ENCODE assay signal across 8 cellular contexts in the genomic region with DNA sequence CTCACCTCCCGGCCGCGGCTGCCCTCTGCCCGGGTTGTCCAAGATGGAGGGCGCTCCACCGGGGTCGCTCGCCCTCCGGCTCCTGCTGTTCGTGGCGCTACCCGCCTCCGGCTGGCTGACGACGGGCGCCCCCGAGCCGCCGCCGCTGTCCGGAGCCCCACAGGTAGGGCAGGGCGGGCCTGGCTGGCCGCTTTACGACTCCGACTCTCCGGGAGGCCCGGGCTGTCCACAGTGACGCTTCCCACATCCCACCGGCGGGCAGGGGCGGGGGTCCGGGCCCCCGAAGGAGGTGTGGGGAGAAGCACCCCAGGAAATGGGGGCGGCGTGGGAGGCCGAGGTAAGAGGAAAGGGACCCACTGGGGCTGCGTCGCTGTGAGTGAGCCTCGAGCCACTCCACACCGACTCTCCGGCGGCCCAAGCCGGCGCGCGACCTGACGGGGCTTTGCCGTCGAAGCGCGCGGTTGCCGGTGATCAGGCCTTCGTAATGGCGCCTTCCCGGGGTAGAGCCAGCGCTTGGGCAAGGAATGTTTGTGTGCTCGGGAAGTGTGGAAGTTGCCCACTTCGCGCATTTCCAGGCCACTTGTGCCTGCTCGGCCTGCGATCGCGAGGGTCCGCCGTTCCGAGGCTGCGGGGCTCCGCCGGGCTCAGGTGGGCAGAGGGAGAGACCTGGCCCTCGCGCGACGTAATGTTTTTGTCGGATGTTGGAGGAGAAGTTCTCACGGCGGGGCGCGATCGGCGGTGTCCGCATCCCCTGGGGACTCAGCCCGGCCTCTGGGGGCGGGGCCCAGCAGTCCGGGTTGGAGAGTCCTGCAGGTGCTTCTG. TPM values are rescaled to one million over a fixed set of nuclear protein-coding genes. Genes with fewer than 3 reads are reported as not detected.
DNase-seq lines count a peak whose midpoint lies in the region; ATAC-seq and TF ChIP-seq lines count a peak whose summit lies in the region.

A gene with protein sequence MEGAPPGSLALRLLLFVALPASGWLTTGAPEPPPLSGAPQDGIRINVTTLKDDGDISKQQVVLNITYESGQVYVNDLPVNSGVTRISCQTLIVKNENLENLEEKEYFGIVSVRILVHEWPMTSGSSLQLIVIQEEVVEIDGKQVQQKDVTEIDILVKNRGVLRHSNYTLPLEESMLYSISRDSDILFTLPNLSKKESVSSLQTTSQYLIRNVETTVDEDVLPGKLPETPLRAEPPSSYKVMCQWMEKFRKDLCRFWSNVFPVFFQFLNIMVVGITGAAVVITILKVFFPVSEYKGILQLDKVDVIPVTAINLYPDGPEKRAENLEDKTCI (plus strand): TSS at position 4 of the 822 bp plus-strand sequence. CDS start 40 bp downstream, at position 44.

- no peaks in the 10 kb centered on the region for H3K27me3 ChIP-seq in OCI-LY3 (ENCODE audit: low read depth, low read length)

- peak; percentile 29 for ATAC-seq in GM18907 (IDR thresholded peaks at IDR 0.05; ENCODE audit: unreplicated experiment)
- ATAC-seq in HG03175 (IDR thresholded peaks at IDR 0.05; ENCODE audit: unreplicated experiment) = peak; percentile 28
- ATAC-seq in activated T-helper 17 cell treated with anti-CD3 and anti-CD28 coated beads, Interleukin-2, amount 50 U/mL, for 72 hours (replicated peaks) = peak; percentile 42

- DNase-seq in AG20443 (ENCODE audit: low spot score) = peak; percentile 61
- peak; percentile 35 for DNase-seq in fibroblast of peridontal ligament (ENCODE audit: extremely low read depth)
- DNase-seq in substantia nigra (lab: John Stamatoyannopoulos, UW) = peak in 29 of 49 donors; percentile 19 to 85 (median 50)

- peak within 1 kb of the TSS; percentile 78 for H3K4me2 ChIP-seq in OCI-LY3 (ENCODE audit: low read length)

- H3K79me2 ChIP-seq in OCI-LY3 (ENCODE audit: low read length) = peaks cover 53% of the 10 kb centered on the region

- H3K9me3 Mint-ChIP-seq in activated T-helper 17 cell treated with anti-CD3 and anti-CD28 coated beads, Interleukin-2, amount 50 U/mL, for 72 hours = no peaks in the 10 kb centered on the region
- no peaks in the 10 kb centered on the region for H3K9me3 Mint-ChIP-seq in nephron

- peaks cover 5% of the 10 kb centered on the region for H3K4me1 Mint-ChIP-seq in activated T-helper 17 cell treated with anti-CD3 and anti-CD28 coated beads, Interleukin-2, amount 50 U/mL, for 72 hours
- H3K4me1 Mint-ChIP-seq in nephron = peaks cover 14% of the 10 kb centered on the region

- no peaks in the 10 kb centered on the region for H3K9me3 ChIP-seq in OCI-LY3 (ENCODE audit: insufficient read depth, low read length)

- H3K4me3 ChIP-seq in OCI-LY3 (ENCODE audit: low read length) = peak within 1 kb of the TSS; percentile 99

- peak within 1 kb of the TSS; percentile 94 for H2AFZ ChIP-seq in OCI-LY3 (ENCODE audit: low read depth, low read length)

- H4K20me1 ChIP-seq in OCI-LY3 (ENCODE audit: insufficient read depth, low read length) = peaks cover 28% of the 10 kb centered on the region

- H3K36me3 ChIP-seq in OCI-LY3 (replicated peaks; ENCODE audit: low read depth, low read length) = no peaks in the 10 kb centered on the region

- TF ChIP-seq CTCF in OCI-LY3 (IDR thresholded peaks at IDR 0.05; ENCODE audit: low read depth, low read length) = no peak
- no peak for TF ChIP-seq CTCF in nephron (IDR thresholded peaks at IDR 0.05; ENCODE audit: unreplicated experiment in 3 of 3)

- H3K27ac ChIP-seq in OCI-LY3 (ENCODE audit: low read length) (peak within 1 kb of the TSS; percentile 93), substantia nigra (ENCODE audit: low read depth, low read length, poor library complexity, severe bottlenecking) (peak within 1 kb of the TSS; percentile 90)

- peak within 1 kb of the TSS; percentile 85 for H3K27ac Mint-ChIP-seq in activated T-helper 17 cell treated with anti-CD3 and anti-CD28 coated beads, Interleukin-2, amount 50 U/mL, for 72 hours
- H3K27ac Mint-ChIP-seq in nephron = peak within 1 kb of the TSS; percentile 41 to 85 (median 85)

- peaks cover 19% of the 10 kb centered on the region for H3K4me1 ChIP-seq in OCI-LY3 (ENCODE audit: low read length)

- H3K4me3 Mint-ChIP-seq in activated T-helper 17 cell treated with anti-CD3 and anti-CD28 coated beads, Interleukin-2, amount 50 U/mL, for 72 hours = peak within 1 kb of the TSS; percentile 90
- H3K4me3 Mint-ChIP-seq in nephron = peak within 1 kb of the TSS; percentile 92 to 95 (median 94)

- H3K9ac ChIP-seq in OCI-LY3 (ENCODE audit: low read length) = peak within 1 kb of the TSS; percentile 100

- H3K36me3 Mint-ChIP-seq in activated T-helper 17 cell treated with anti-CD3 and anti-CD28 coated beads, Interleukin-2, amount 50 U/mL, for 72 hours (ENCODE audit: low read depth) = no peaks in the 10 kb centered on the region
- peaks cover 4% of the 10 kb centered on the region for H3K36me3 Mint-ChIP-seq in nephron (ENCODE audit: low read depth)

- no peaks in the 10 kb centered on the region for H3K27me3 Mint-ChIP-seq in activated T-helper 17 cell treated with anti-CD3 and anti-CD28 coated beads, Interleukin-2, amount 50 U/mL, for 72 hours
- peaks cover 6% of the 10 kb centered on the region for H3K27me3 Mint-ChIP-seq in nephron (ENCODE audit: low read depth)

RNA-seq across cellular contexts. Expression of the gene that starts here (rescaled TPM):
- total RNA-seq in activated T-helper 17 cell treated with anti-CD3 and anti-CD28 coated beads, Interleukin-2, amount 50 U/mL, for 72 hours = 10 to 100 TPM; 10.4 to 14.1 TPM

Comparison
In these comparisons a context has a peak if more than half of its experiments do, and no peak if none do; other contexts are left out.
1. Peak in every context shown above with its lines: DNase-seq, ATAC-seq, H3K4me3 ChIP-seq and H3K27ac ChIP-seq.